1 cellular context compared by ENCODE assay signal in genomic region chr2:226855766-226856165, GRCh38.
TF ChIP-seq lines count a peak whose summit lies in the region.

No MANE protein-coding gene starts in this region.

TF ChIP-seq in SK-N-SH treated with all-trans-retinoic acid at 6 μM for 48 hours, 23 proteins besides CTCF, POLR2A, EP300 and RAD21 (continued from another document):
- no peak for TF ChIP-seq CSRNP3 (CRISPR knock-in tag; IDR thresholded peaks at IDR 0.05)
